4 cellular contexts compared by ENCODE assay signal in genomic region chr14:95855606-95856005, GRCh38.
"Had no signal": no experiment of that assay in that cellular context is flagged by ENCODE, and none has a peak within 500 bp of the region (broad histone marks: within the 10 kb centered on the region; RNA-seq: fewer than 3 reads in every experiment).

No MANE protein-coding gene starts in this region.

- H3K27ac ChIP-seq: HL-60 had no signal

- H3K4me3 ChIP-seq: K562 had no signal

- DNase-seq: IMR-90, KBM-7 had no signal
